9 cellular contexts compared by ENCODE assay signal in genomic region chr15:44541282-44541958, GRCh38. TPM values are rescaled to one million over a fixed set of nuclear protein-coding genes. Genes with fewer than 3 reads are reported as not detected.
DNase-seq lines count a peak whose midpoint lies in the region; ATAC-seq and TF ChIP-seq lines count a peak whose summit lies in the region.
"Had no signal": no experiment of that assay in that cellular context is flagged by ENCODE, and none has a peak within 500 bp of the region (broad histone marks: within the 10 kb centered on the region; RNA-seq: fewer than 3 reads in every experiment).

No MANE protein-coding gene starts in this region.

- DNase-seq in CD8-positive, alpha-beta T cell: no peak
- peak; percentile 86 for DNase-seq in M059J (ENCODE audit: low read depth)
- no peak for DNase-seq in chondrocyte (ENCODE audit: low spot score)
- DNase-seq in nephron progenitor cell: no peak
- DNase-seq in lower lobe of right lung: no peak
- DNase-seq in C1 segment of cervical spinal cord (lab: John Stamatoyannopoulos, UW): no peak
- DNase-seq in NCI-H187 treated with DMSO at 0.1 percent for 48 hours (lab: John Stamatoyannopoulos, UW): no peak
- DNase-seq: small intestine had no signal

- H3K36me3 ChIP-seq in CD8-positive, alpha-beta T cell (ENCODE audit: insufficient read depth, low read length): no peaks in the 10 kb centered on the region
- peaks cover 8% of the 10 kb centered on the region for H3K36me3 ChIP-seq in lower lobe of right lung

- H3K9me3 Mint-ChIP-seq in CD8-positive, alpha-beta T cell: no peaks in the 10 kb centered on the region
- H3K9me3 Mint-ChIP-seq in chondrocyte (ENCODE audit: low read depth): no peaks in the 10 kb centered on the region
- H3K9me3 Mint-ChIP-seq in nephron progenitor cell: no peaks in the 10 kb centered on the region

- CTCF ChIA-PET in CD8-positive, alpha-beta T cell (lab: Charles Lee): interaction anchor here (0.6 kb wide), 1 partner anchor 30 kb away, joined by 4 read pairs; no protein-coding TSS in a partner anchor

- H3K27me3 ChIP-seq in CD8-positive, alpha-beta T cell (ENCODE audit: insufficient read depth, low read length): no peaks in the 10 kb centered on the region
- H3K27me3 ChIP-seq in lower lobe of right lung (ENCODE audit: low read depth): no peaks in the 10 kb centered on the region

- ATAC-seq in CD8-positive, alpha-beta T cell: no peak
- ATAC-seq in lower lobe of right lung (no peak), HG02642 (IDR thresholded peaks at IDR 0.05; ENCODE audit: poor library complexity, unreplicated experiment) (no peak)

- H3K4me1 Mint-ChIP-seq in CD8-positive, alpha-beta T cell (ENCODE audit: low read depth): peaks cover 62% of the 10 kb centered on the region
- H3K4me1 Mint-ChIP-seq in chondrocyte (ENCODE audit: low read depth): peaks cover 64% of the 10 kb centered on the region
- peaks cover 13% of the 10 kb centered on the region for H3K4me1 Mint-ChIP-seq in nephron progenitor cell

- H3K27me3 Mint-ChIP-seq in CD8-positive, alpha-beta T cell (ENCODE audit: low read depth): no peaks in the 10 kb centered on the region
- H3K27me3 Mint-ChIP-seq in chondrocyte (ENCODE audit: low read depth) (no peaks in the 10 kb centered on the region), nephron progenitor cell (ENCODE audit: low read depth, poor library complexity) (no peaks in the 10 kb centered on the region)

- TF ChIP-seq CTCF in CD8-positive, alpha-beta T cell (IDR thresholded peaks at IDR 0.05): no peak
- TF ChIP-seq CTCF in chondrocyte (IDR thresholded peaks at IDR 0.05) (no peak), nephron progenitor cell (IDR thresholded peaks at IDR 0.05) (no peak), lower lobe of right lung (IDR thresholded peaks at IDR 0.05) (no peak)

- H3K36me3 Mint-ChIP-seq in CD8-positive, alpha-beta T cell: peaks cover 45% of the 10 kb centered on the region
- peaks cover 4% of the 10 kb centered on the region for H3K36me3 Mint-ChIP-seq in chondrocyte (ENCODE audit: low read depth)
- H3K36me3 Mint-ChIP-seq in nephron progenitor cell (ENCODE audit: low read depth): peaks cover 46% of the 10 kb centered on the region

- intact Hi-C loops in CD8-positive, alpha-beta T cell (cut with DNase I, micrococcal nuclease): no loop called here
- intact Hi-C loops in lower lobe of right lung (cut with DNase I): no loop called here

- H3K27ac Mint-ChIP-seq in CD8-positive, alpha-beta T cell: no peak overlapping the region
- H3K27ac Mint-ChIP-seq in chondrocyte (ENCODE audit: unreplicated experiment) (peak overlapping the region; percentile 97), nephron progenitor cell (peak overlapping the region; percentile 18)

- peaks cover 45% of the 10 kb centered on the region for H3K4me1 ChIP-seq in CD8-positive, alpha-beta T cell (ENCODE audit: insufficient read depth, low read length)
- peaks cover 56% of the 10 kb centered on the region for H3K4me1 ChIP-seq in lower lobe of right lung

- no peaks in the 10 kb centered on the region for H3K9me3 ChIP-seq in CD8-positive, alpha-beta T cell (ENCODE audit: low read length)
- H3K9me3 ChIP-seq in lower lobe of right lung: no peaks in the 10 kb centered on the region

- no peak overlapping the region for H3K4me3 ChIP-seq in CD8-positive, alpha-beta T cell (ENCODE audit: low read depth, low read length)
- H3K4me3 ChIP-seq in lower lobe of right lung: no peak overlapping the region

- H3K27ac ChIP-seq in CD8-positive, alpha-beta T cell (ENCODE audit: low read depth, low read length): no peak overlapping the region
- H3K27ac ChIP-seq in lower lobe of right lung: no peak overlapping the region

- peak overlapping the region; percentile 2 for H3K4me3 Mint-ChIP-seq in CD8-positive, alpha-beta T cell
- H3K4me3 Mint-ChIP-seq in chondrocyte (ENCODE audit: unreplicated experiment): peak overlapping the region; percentile 50
- no peak overlapping the region for H3K4me3 Mint-ChIP-seq in nephron progenitor cell

- POLR2A ChIA-PET in CD8-positive, alpha-beta T cell (lab: Charles Lee): interaction anchor here (0.9 kb wide), 1 partner anchor 179 kb away, joined by 3 read pairs; no protein-coding TSS in a partner anchor

RNA-seq across cellular contexts. Expression of gene EIF3J, which starts 4.5 kb away (rescaled TPM):
- 10 to 100 TPM; 63.7 to 68.9 TPM for total RNA-seq in CD8-positive, alpha-beta T cell
- 26.9 and 49.2 TPM in 2 replicates for total RNA-seq in M059J (2014; rRNA removed; shearing (Covaris generic))
- total RNA-seq in chondrocyte (93.1 to 108 TPM (median 98.0 TPM) in 3 replicates), lower lobe of right lung (60.6 TPM)
